Comparison of ENCODE assay signal across 1 cellular context in genomic region chr17:42484304-42484703, GRCh38.
TF ChIP-seq lines count a peak whose summit lies in the region.

No MANE protein-coding gene starts in this region.

TF ChIP-seq in GM12878, 131 proteins besides CTCF, POLR2A, EP300 and RAD21 (continued from another document):
- no peak for TF ChIP-seq E2F8 (IDR thresholded peaks at IDR 0.05; ENCODE audit: low read depth, partially characterized antibody)
- TF ChIP-seq ZBTB11 (CRISPR knock-in tag; IDR thresholded peaks at IDR 0.05) = no peak
- TF ChIP-seq IKZF2 (IDR thresholded peaks at IDR 0.05) = peak; percentile 92 to 94
- TF ChIP-seq CHD4 (IDR thresholded peaks at IDR 0.05) = no peak
- no peak for TF ChIP-seq SUPT20H (IDR thresholded peaks at IDR 0.05; ENCODE audit: borderline replicate concordance, control insufficient read depth, low read depth, low read length)
- no peak for TF ChIP-seq STAT3 (IDR thresholded peaks at IDR 0.05; ENCODE audit: low read depth, low read length)
- TF ChIP-seq HCFC1 (IDR thresholded peaks at IDR 0.05; ENCODE audit: low read length) = no peak
- no peak for TF ChIP-seq SMARCA5 (IDR thresholded peaks at IDR 0.05)
- no peak for TF ChIP-seq ASH2L (IDR thresholded peaks at IDR 0.05; ENCODE audit: borderline replicate concordance, low read depth)
- no peak for TF ChIP-seq POLR2AphosphoS5 (IDR thresholded peaks at IDR 0.05; ENCODE audit: low read length)
- TF ChIP-seq SREBF2 (IDR thresholded peaks at IDR 0.05; ENCODE audit: low read length) = no peak
